8 cellular contexts compared by ENCODE assay signal in genomic region chr3:118772036-118773030, GRCh38.
DNase-seq lines count a peak whose midpoint lies in the region; ATAC-seq and TF ChIP-seq lines count a peak whose summit lies in the region.

No MANE protein-coding gene starts in this region.

- no peaks in the 10 kb centered on the region for H3K36me3 ChIP-seq in RWPE2 (ENCODE audit: low read depth)

- CTCF ChIA-PET in activated CD8-positive, alpha-beta T cell treated with anti-CD3 and anti-CD28 coated beads for 36 hours (lab: Charles Lee): no interaction called here
- CTCF ChIA-PET in activated CD8-positive, alpha-beta T cell treated with anti-CD3 and anti-CD28 coated beads, Interleukin-2, amount 10 ng/mL, durations not matched to agents 7 days and 5 days (lab: Charles Lee): no interaction called here

- POLR2A ChIA-PET in activated CD8-positive, alpha-beta T cell treated with anti-CD3 and anti-CD28 coated beads for 36 hours (lab: Charles Lee): no interaction called here
- POLR2A ChIA-PET in activated CD8-positive, alpha-beta T cell treated with anti-CD3 and anti-CD28 coated beads, Interleukin-2, amount 10 ng/mL, durations not matched to agents 7 days and 5 days (lab: Charles Lee): no interaction called here

- peak; percentile 2 for DNase-seq in activated CD8-positive, alpha-beta T cell treated with anti-CD3 and anti-CD28 coated beads for 36 hours
- DNase-seq in activated CD8-positive, alpha-beta T cell treated with anti-CD3 and anti-CD28 coated beads, Interleukin-2, amount 10 ng/mL, durations not matched to agents 7 days and 5 days: no peak
- DNase-seq in RWPE2 (ENCODE audit: low spot score) (no peak), type B pancreatic cell (ENCODE audit: extremely low spot score, unreplicated experiment) (no peak), SW 1271 (lab: John Stamatoyannopoulos, UW) (no peak), NCI-H82 (lab: John Stamatoyannopoulos, UW) (no peak)
- no peak for DNase-seq in activated naive CD8-positive, alpha-beta T cell treated with anti-CD3 and anti-CD28 coated beads, Interleukin-2, amount 50 U/mL, for 24 hours

- TF ChIP-seq CTCF in activated CD8-positive, alpha-beta T cell treated with anti-CD3 and anti-CD28 coated beads for 36 hours (IDR thresholded peaks at IDR 0.05): no peak
- no peak for TF ChIP-seq CTCF in RWPE2 (IDR thresholded peaks at IDR 0.05; ENCODE audit: poor library complexity, severe bottlenecking)
- no peak for TF ChIP-seq CTCF in type B pancreatic cell (conservative IDR thresholded peaks at IDR 0.05)

- peaks cover 2% of the 10 kb centered on the region for H3K27me3 Mint-ChIP-seq in activated CD8-positive, alpha-beta T cell treated with anti-CD3 and anti-CD28 coated beads for 36 hours
- no peaks in the 10 kb centered on the region for H3K27me3 Mint-ChIP-seq in activated CD8-positive, alpha-beta T cell treated with anti-CD3 and anti-CD28 coated beads, Interleukin-2, amount 10 ng/mL, durations not matched to agents 7 days and 5 days (ENCODE audit: low read depth)
- peaks cover 14% of the 10 kb centered on the region for H3K27me3 Mint-ChIP-seq in type B pancreatic cell
- H3K27me3 Mint-ChIP-seq in activated naive CD8-positive, alpha-beta T cell treated with anti-CD3 and anti-CD28 coated beads, Interleukin-2, amount 50 U/mL, for 24 hours: no peaks in the 10 kb centered on the region

- no peaks in the 10 kb centered on the region for H3K9me3 ChIP-seq in RWPE2 (ENCODE audit: severe bottlenecking)

- H3K36me3 Mint-ChIP-seq in activated CD8-positive, alpha-beta T cell treated with anti-CD3 and anti-CD28 coated beads for 36 hours (ENCODE audit: low read depth): no peaks in the 10 kb centered on the region
- H3K36me3 Mint-ChIP-seq in activated CD8-positive, alpha-beta T cell treated with anti-CD3 and anti-CD28 coated beads, Interleukin-2, amount 10 ng/mL, durations not matched to agents 7 days and 5 days (ENCODE audit: low read depth): no peaks in the 10 kb centered on the region
- H3K36me3 Mint-ChIP-seq in type B pancreatic cell: no peaks in the 10 kb centered on the region
- no peaks in the 10 kb centered on the region for H3K36me3 Mint-ChIP-seq in activated naive CD8-positive, alpha-beta T cell treated with anti-CD3 and anti-CD28 coated beads, Interleukin-2, amount 50 U/mL, for 24 hours (ENCODE audit: low read depth)

- ATAC-seq in activated CD8-positive, alpha-beta T cell treated with anti-CD3 and anti-CD28 coated beads for 36 hours: no peak
- ATAC-seq in activated CD8-positive, alpha-beta T cell treated with anti-CD3 and anti-CD28 coated beads, Interleukin-2, amount 10 ng/mL, durations not matched to agents 7 days and 5 days: no peak
- ATAC-seq in HG03066 (IDR thresholded peaks at IDR 0.05; ENCODE audit: low read depth, unreplicated experiment) (peak; percentile 93), RWPE2 (ENCODE audit: low read depth) (peak; percentile 53; the same call in 2 of the 3 replicates)
- no peak for ATAC-seq in activated naive CD8-positive, alpha-beta T cell treated with anti-CD3 and anti-CD28 coated beads, Interleukin-2, amount 50 U/mL, for 24 hours

- H3K27ac ChIP-seq in RWPE2 (ENCODE audit: poor library complexity, severe bottlenecking): no peak overlapping the region

- no peak overlapping the region for H3K4me3 Mint-ChIP-seq in activated CD8-positive, alpha-beta T cell treated with anti-CD3 and anti-CD28 coated beads for 36 hours
- H3K4me3 Mint-ChIP-seq in activated CD8-positive, alpha-beta T cell treated with anti-CD3 and anti-CD28 coated beads, Interleukin-2, amount 10 ng/mL, durations not matched to agents 7 days and 5 days: no peak overlapping the region
- no peak overlapping the region for H3K4me3 Mint-ChIP-seq in type B pancreatic cell
- H3K4me3 Mint-ChIP-seq in activated naive CD8-positive, alpha-beta T cell treated with anti-CD3 and anti-CD28 coated beads, Interleukin-2, amount 50 U/mL, for 24 hours: no peak overlapping the region

- intact Hi-C loops in activated CD8-positive, alpha-beta T cell treated with anti-CD3 and anti-CD28 coated beads for 36 hours (cut with micrococcal nuclease): no loop called here

- no peaks in the 10 kb centered on the region for H3K4me1 ChIP-seq in RWPE2 (ENCODE audit: insufficient read depth, poor library complexity, severe bottlenecking)

- no peaks in the 10 kb centered on the region for H3K4me1 Mint-ChIP-seq in activated CD8-positive, alpha-beta T cell treated with anti-CD3 and anti-CD28 coated beads for 36 hours (ENCODE audit: low read depth)
- no peaks in the 10 kb centered on the region for H3K4me1 Mint-ChIP-seq in activated CD8-positive, alpha-beta T cell treated with anti-CD3 and anti-CD28 coated beads, Interleukin-2, amount 10 ng/mL, durations not matched to agents 7 days and 5 days (ENCODE audit: low read depth)
- H3K4me1 Mint-ChIP-seq in type B pancreatic cell (ENCODE audit: unreplicated experiment): peaks cover 11% of the 10 kb centered on the region
- no peaks in the 10 kb centered on the region for H3K4me1 Mint-ChIP-seq in activated naive CD8-positive, alpha-beta T cell treated with anti-CD3 and anti-CD28 coated beads, Interleukin-2, amount 50 U/mL, for 24 hours

- H3K27ac Mint-ChIP-seq in activated CD8-positive, alpha-beta T cell treated with anti-CD3 and anti-CD28 coated beads for 36 hours: no peak overlapping the region
- no peak overlapping the region for H3K27ac Mint-ChIP-seq in activated CD8-positive, alpha-beta T cell treated with anti-CD3 and anti-CD28 coated beads, Interleukin-2, amount 10 ng/mL, durations not matched to agents 7 days and 5 days
- peak overlapping the region; percentile 19 for H3K27ac Mint-ChIP-seq in type B pancreatic cell
- H3K27ac Mint-ChIP-seq in activated naive CD8-positive, alpha-beta T cell treated with anti-CD3 and anti-CD28 coated beads, Interleukin-2, amount 50 U/mL, for 24 hours: no peak overlapping the region

- no peaks in the 10 kb centered on the region for H3K9me3 Mint-ChIP-seq in activated CD8-positive, alpha-beta T cell treated with anti-CD3 and anti-CD28 coated beads for 36 hours
- H3K9me3 Mint-ChIP-seq in activated CD8-positive, alpha-beta T cell treated with anti-CD3 and anti-CD28 coated beads, Interleukin-2, amount 10 ng/mL, durations not matched to agents 7 days and 5 days (ENCODE audit: insufficient read depth): no peaks in the 10 kb centered on the region
- H3K9me3 Mint-ChIP-seq in type B pancreatic cell: no peaks in the 10 kb centered on the region
- no peaks in the 10 kb centered on the region for H3K9me3 Mint-ChIP-seq in activated naive CD8-positive, alpha-beta T cell treated with anti-CD3 and anti-CD28 coated beads, Interleukin-2, amount 50 U/mL, for 24 hours

- no peaks in the 10 kb centered on the region for H3K27me3 ChIP-seq in RWPE2 (ENCODE audit: insufficient read depth, poor library complexity, severe bottlenecking)

- no peak overlapping the region for H3K4me3 ChIP-seq in RWPE2 (ENCODE audit: severe bottlenecking)

Comparison
In these comparisons a context has a peak if more than half of its experiments do, and no peak if none do; other contexts are left out.
1. ATAC-seq: peak in HG03066 (single experiment) and RWPE2 (single experiment); none in activated CD8-positive, alpha-beta T cell treated with anti-CD3 and anti-CD28 coated beads for 36 hours (single experiment), activated CD8-positive, alpha-beta T cell treated with anti-CD3 and anti-CD28 coated beads, Interleukin-2, amount 10 ng/mL, durations not matched to agents 7 days and 5 days (single experiment) and activated naive CD8-positive, alpha-beta T cell treated with anti-CD3 and anti-CD28 coated beads, Interleukin-2, amount 50 U/mL, for 24 hours (single experiment).